Comparison of ENCODE assay signal across 8 cellular contexts in the genomic region with DNA sequence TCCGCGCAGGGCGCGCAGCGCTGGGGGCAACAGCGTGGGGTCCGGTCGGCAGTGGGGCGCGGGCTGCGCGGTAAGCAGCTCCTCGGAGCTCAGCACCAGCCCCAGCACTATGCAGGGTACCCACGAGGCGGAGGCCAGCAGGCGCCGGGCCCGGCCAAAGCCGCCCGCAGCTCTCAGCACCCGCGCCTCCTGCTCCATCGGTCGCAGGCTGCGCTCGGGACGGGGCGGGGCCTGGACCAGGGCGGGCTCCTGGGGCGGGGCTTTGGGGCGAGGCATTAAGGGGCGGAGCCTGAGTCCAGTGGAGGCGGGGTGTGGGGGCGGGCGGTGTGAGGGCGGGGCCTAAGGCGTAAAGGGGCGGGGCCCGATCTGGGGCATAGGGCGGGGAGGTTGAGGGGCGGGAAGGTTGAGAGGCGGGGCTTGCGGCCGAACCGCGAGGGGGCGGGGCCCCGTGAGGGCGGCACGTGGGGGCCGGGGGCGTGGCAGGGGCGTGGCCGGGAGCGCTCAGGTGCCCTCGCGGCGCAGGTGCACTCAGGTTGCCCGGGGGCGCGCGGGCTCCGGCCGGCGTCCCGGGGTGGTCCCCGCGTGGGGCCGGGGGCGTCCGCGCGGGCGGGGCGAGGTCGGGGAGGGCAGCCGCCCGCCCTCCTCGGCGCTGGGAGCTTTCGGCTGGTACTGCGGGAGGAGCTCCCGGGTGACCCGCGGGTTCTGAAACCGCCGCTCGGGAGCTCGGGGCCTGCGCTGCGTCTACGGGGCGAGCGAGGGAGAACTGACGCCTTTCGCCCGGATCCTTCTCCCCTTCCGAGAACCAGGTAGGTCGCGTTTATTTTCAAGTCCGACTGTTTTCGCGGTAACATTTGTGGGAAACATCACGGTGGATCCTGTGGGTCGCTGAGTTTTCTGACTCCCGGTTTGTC. TPM values are rescaled to one million over a fixed set of nuclear protein-coding genes. Genes with fewer than 3 reads are reported as not detected.
DNase-seq lines count a peak whose midpoint lies in the region; ATAC-seq and TF ChIP-seq lines count a peak whose summit lies in the region.

No MANE protein-coding gene starts in this region.

- intact Hi-C loops in A673 (cut with micrococcal nuclease; ENCODE audit: unreplicated experiment): no loop called here
- intact Hi-C loops in PC-3 (cut with micrococcal nuclease): loop anchor here (1.0 kb wide), 1 partner anchor 8 kb away; no protein-coding TSS in a partner anchor
- intact Hi-C loops in upper lobe of right lung (cut with DNase I): no loop called here

- H3K9me3 Mint-ChIP-seq in GM23338: peaks cover 7% of the 10 kb centered on the region; the same call in 2 of the 3 replicates

- no peak overlapping the region for H3K27ac ChIP-seq in A673 (ENCODE audit: low read depth, low read length, poor library complexity, severe bottlenecking)
- no peak overlapping the region for H3K27ac ChIP-seq in GM23338 (ENCODE audit: low read depth)
- no peak overlapping the region for H3K27ac ChIP-seq in PC-3 (ENCODE audit: low read length)
- H3K27ac ChIP-seq in gastroesophageal sphincter: no peak overlapping the region
- no peak overlapping the region for H3K27ac ChIP-seq in parathyroid adenoma
- no peak overlapping the region for H3K27ac ChIP-seq in upper lobe of right lung

- H3K27me3 ChIP-seq in A673 (replicated peaks; ENCODE audit: insufficient read depth, low read depth, low read length, poor library complexity) (peaks cover 30% of the 10 kb centered on the region), GM23338 (ENCODE audit: insufficient read depth) (peaks cover 36% of the 10 kb centered on the region), PC-3 (ENCODE audit: low read length) (0 out of 2 replicates have a peak, but pooled peaks cover 4% of the 10 kb centered on the region), gastroesophageal sphincter (peaks cover 98% of the 10 kb centered on the region), parathyroid adenoma (ENCODE audit: control insufficient read depth, insufficient read depth, low read length) (no peaks in the 10 kb centered on the region), upper lobe of right lung (peaks cover 47% of the 10 kb centered on the region)

- CTCF ChIA-PET in A673 (lab: Charles Lee) (interaction anchor here (0.7 kb wide), 1 partner anchor 1247 kb away, joined by 8 read pairs; no protein-coding TSS in a partner anchor), PC-3 (lab: Charles Lee) (no interaction called here)

- peaks cover 7% of the 10 kb centered on the region for H3K4me1 ChIP-seq in A673 (ENCODE audit: insufficient read depth, low read length, poor library complexity, severe bottlenecking)
- peaks cover 7% of the 10 kb centered on the region; the same call in 1 of the 2 replicates for H3K4me1 ChIP-seq in GM23338 (ENCODE audit: insufficient read depth)
- 0 out of 2 replicates have a peak, but pooled peaks cover 6% of the 10 kb centered on the region for H3K4me1 ChIP-seq in PC-3 (ENCODE audit: insufficient read depth, low read length)
- H3K4me1 ChIP-seq in gastroesophageal sphincter: peaks cover 0 to 23% (median 12%) of the 10 kb centered on the region in 3 donors
- H3K4me1 ChIP-seq in parathyroid adenoma: no peaks in the 10 kb centered on the region
- H3K4me1 ChIP-seq in upper lobe of right lung: peaks cover 4% of the 10 kb centered on the region

- BruUV-seq in A673 (replicated peaks; lab: Mats Ljungman, UMichigan) (no TSS peak), PC-3 (replicated peaks; lab: Mats Ljungman, UMichigan) (no TSS peak)

- TF ChIP-seq POLR2A in gastroesophageal sphincter (IDR thresholded peaks at IDR 0.05): no peak

- no peaks in the 10 kb centered on the region for H3K9me3 ChIP-seq in A673 (ENCODE audit: low read depth, low read length, poor library complexity, severe bottlenecking)
- no peaks in the 10 kb centered on the region for H3K9me3 ChIP-seq in PC-3 (ENCODE audit: low read length)
- peaks cover 0 to 9% (median 0%) of the 10 kb centered on the region in 3 donors for H3K9me3 ChIP-seq in gastroesophageal sphincter
- no peaks in the 10 kb centered on the region for H3K9me3 ChIP-seq in parathyroid adenoma (ENCODE audit: control insufficient read depth, low read length)
- no peaks in the 10 kb centered on the region for H3K9me3 ChIP-seq in upper lobe of right lung

- POLR2A ChIA-PET in A673 (lab: Charles Lee; ENCODE audit: low non-redundant PET) (no interaction called here), PC-3 (lab: Charles Lee; ENCODE audit: unreplicated experiment) (no interaction called here)

- peaks cover 5% of the 10 kb centered on the region; the same call in 2 of the 3 replicates for H3K4me1 Mint-ChIP-seq in GM23338

- TF ChIP-seq CTCF in A673 (conservative IDR thresholded peaks at IDR 0.05; ENCODE audit: low read depth, low read length): no peak
- TF ChIP-seq CTCF in GM23338 (conservative IDR thresholded peaks at IDR 0.05; ENCODE audit: low read depth in 2 of 2): no peak
- TF ChIP-seq CTCF in PC-3 (conservative IDR thresholded peaks at IDR 0.05; ENCODE audit: low read depth, low read length): no peak
- TF ChIP-seq CTCF in gastroesophageal sphincter (IDR thresholded peaks at IDR 0.05): no peak
- TF ChIP-seq CTCF in parathyroid adenoma (IDR thresholded peaks at IDR 0.05): no peak
- TF ChIP-seq CTCF in upper lobe of right lung (IDR thresholded peaks at IDR 0.05): no peak

- H3K4me2 ChIP-seq in GM23338 (peak overlapping the region; percentile 88), PC-3 (ENCODE audit: low read length) (peak overlapping the region; percentile 77), parathyroid adenoma (ENCODE audit: low read length) (peak overlapping the region; percentile 53)

- no peaks in the 10 kb centered on the region for H3K79me2 ChIP-seq in GM23338 (replicated peaks; ENCODE audit: insufficient read depth)
- H3K79me2 ChIP-seq in PC-3 (ENCODE audit: low read length): peaks cover 18% of the 10 kb centered on the region
- H3K79me2 ChIP-seq in parathyroid adenoma: no peaks in the 10 kb centered on the region

- peak; percentile 55 for ATAC-seq in GM23338
- peak; percentile 91 for ATAC-seq in PC-3
- ATAC-seq in gastroesophageal sphincter: peak; percentile 62
- peak; percentile 92 for ATAC-seq in upper lobe of right lung

- H3K27me3 Mint-ChIP-seq in GM23338 (ENCODE audit: insufficient read depth, low read depth, poor library complexity): peaks cover 36% of the 10 kb centered on the region

- H3F3A ChIP-seq in GM23338 (replicated peaks; ENCODE audit: low read depth): 0 out of 2 replicates have a peak, but pooled peaks cover 6% of the 10 kb centered on the region
- H3F3A ChIP-seq in PC-3 (ENCODE audit: low read length, unreplicated experiment): no peaks in the 10 kb centered on the region

- H3K9me2 ChIP-seq in GM23338 (ENCODE audit: insufficient read depth) (no peaks in the 10 kb centered on the region), PC-3 (replicated peaks; ENCODE audit: low read length) (no peaks in the 10 kb centered on the region)

- H4K20me1 ChIP-seq in GM23338 (replicated peaks; ENCODE audit: insufficient read depth): no peaks in the 10 kb centered on the region
- H4K20me1 ChIP-seq in PC-3 (ENCODE audit: low read length): 0 out of 2 replicates have a peak, but pooled peaks cover 8% of the 10 kb centered on the region

- WGBS in gastroesophageal sphincter (ENCODE audit: low coverage in 1 of 2), 2 donors: 6% methylated on average over 8 of the region's 106 CpGs; no CpG with 5 or more reads in 1 of the 2 donors

- H3K4me3 Mint-ChIP-seq in GM23338: peak overlapping the region; percentile 74

- peak overlapping the region; percentile 38 for H3K4me3 ChIP-seq in A673 (ENCODE audit: low read depth, low read length, poor library complexity, severe bottlenecking)
- peak overlapping the region; percentile 66 for H3K4me3 ChIP-seq in GM23338
- peak overlapping the region; percentile 74 for H3K4me3 ChIP-seq in PC-3 (ENCODE audit: low read length)
- H3K4me3 ChIP-seq in gastroesophageal sphincter: peak overlapping the region in 1 of 2 donors; percentile 44
- H3K4me3 ChIP-seq in parathyroid adenoma (ENCODE audit: low read depth, low read length): peak overlapping the region; percentile 14
- H3K4me3 ChIP-seq in upper lobe of right lung: peak overlapping the region; percentile 40

- H3K9ac ChIP-seq in PC-3 (ENCODE audit: low read length) (no peak overlapping the region), parathyroid adenoma (no peak overlapping the region)

- H3K27ac Mint-ChIP-seq in GM23338: no peak overlapping the region

- H3K36me3 ChIP-seq in A673 (ENCODE audit: insufficient read depth, low read length, poor library complexity, severe bottlenecking) (no peaks in the 10 kb centered on the region), GM23338 (ENCODE audit: insufficient read depth) (no peaks in the 10 kb centered on the region), PC-3 (ENCODE audit: low read depth, low read length) (no peaks in the 10 kb centered on the region), gastroesophageal sphincter (no peaks in the 10 kb centered on the region), parathyroid adenoma (ENCODE audit: control insufficient read depth, insufficient read depth, low read length) (no peaks in the 10 kb centered on the region), upper lobe of right lung (no peaks in the 10 kb centered on the region)

- TF ChIP-seq EP300 in gastroesophageal sphincter (IDR thresholded peaks at IDR 0.05): no peak

- peak; percentile 85 for DNase-seq in A673 (ENCODE audit: low spot score)
- DNase-seq in GM23338 (ENCODE audit: low spot score): peak; percentile 92
- peak; percentile 77 for DNase-seq in PC-3
- DNase-seq in activated effector memory CD4-positive, alpha-beta T cell treated with anti-CD3 and anti-CD28 coated beads, Interleukin-2, amount 50 U/mL, for 16 hours: peak; percentile 89
- DNase-seq in upper lobe of right lung: peak; percentile 93
- no peak for DNase-seq in middle frontal gyrus (ENCODE audit: extremely low spot score, low spot score)

- H3K36me3 Mint-ChIP-seq in GM23338 (ENCODE audit: low read depth): peaks cover 2% of the 10 kb centered on the region; the same call in 1 of the 3 replicates

- H2AFZ ChIP-seq in GM23338 (no peak overlapping the region), PC-3 (ENCODE audit: low read length) (peak overlapping the region; percentile 22; the same call in 1 of the 2 replicates), parathyroid adenoma (no peak overlapping the region)

RNA-seq across cellular contexts. Expression of a gene that starts 1.4 kb away (rescaled TPM):
- 0.47 and 1.0 TPM in 2 replicates for total RNA-seq in A673 (2021)
- 7.9 and 13.8 TPM in 2 replicates for total RNA-seq in GM23338 (2014; rRNA removed; shearing (Covaris generic))
- 2.1 TPM in 2 replicates for polyA plus RNA-seq in GM23338 (2016; fragmentation: Nextera tagmentation; extraction: Ambion mirVana)
- total RNA-seq in PC-3 (2014; rRNA removed): 5.6 and 8.4 TPM in 2 replicates
- not detected for total RNA-seq in gastroesophageal sphincter
- total RNA-seq in upper lobe of right lung: 136 TPM

RNA-seq across cellular contexts. Expression of a gene that starts 15.8 kb away (rescaled TPM):
- total RNA-seq in A673 (2021): 11.8 and 14.0 TPM in 2 replicates
- 18.1 and 43.4 TPM in 2 replicates for total RNA-seq in GM23338 (2014; rRNA removed; shearing (Covaris generic))
- polyA plus RNA-seq in GM23338 (2016; fragmentation: Nextera tagmentation; extraction: Ambion mirVana): 5.4 and 7.9 TPM in 2 replicates
- 15.3 and 17.3 TPM in 2 replicates for total RNA-seq in PC-3 (2014; rRNA removed)
- total RNA-seq in gastroesophageal sphincter: 10 to 100 TPM; 11.1 to 28.0 (median 12.4) TPM
- total RNA-seq in upper lobe of right lung: 10.3 TPM

RNA-seq across cellular contexts. Expression of a gene that starts 30.2 kb away (rescaled TPM):
- total RNA-seq in A673 (2021) (0.13 and 0.24 TPM in 2 replicates), PC-3 (2014; rRNA removed) (1.5 and 1.9 TPM in 2 replicates), gastroesophageal sphincter (1 to 10 TPM in 1 of 4 donors, under 1 TPM in 2, not detected in 1; 0.15 to 1.1 (median 0.27) TPM), upper lobe of right lung (0.43 TPM)
- total RNA-seq in GM23338 (2014; rRNA removed; shearing (Covaris generic)): 0.12 and 1.0 TPM in 2 replicates
- polyA plus RNA-seq in GM23338 (2016; fragmentation: Nextera tagmentation; extraction: Ambion mirVana): 0.61 and 0.63 TPM in 2 replicates
